9 cellular contexts compared by ENCODE assay signal in genomic region chr11:502288-503178, GRCh38. TPM values are rescaled to one million over a fixed set of nuclear protein-coding genes. Genes with fewer than 3 reads are reported as not detected.
A peak's percentile ranks its signal among the peaks of the same experiment; 100 is the strongest.
DNase-seq lines count a peak whose midpoint lies in the region; ATAC-seq and TF ChIP-seq lines count a peak whose summit lies in the region.
"Had no signal": no experiment of that assay in that cellular context is flagged by ENCODE, and none has a peak within 500 bp of the region (broad histone marks: within the 10 kb centered on the region; RNA-seq: fewer than 3 reads in every experiment).

No MANE protein-coding gene starts in this region.

- TF ChIP-seq POLR2A in gastroesophageal sphincter (IDR thresholded peaks at IDR 0.05) (no peak), vagina (IDR thresholded peaks at IDR 0.05) (no peak)

- peaks cover 0 to 47% of the 10 kb centered on the region in 2 donors for H3K36me3 ChIP-seq in gastroesophageal sphincter
- peaks cover 4 to 49% of the 10 kb centered on the region in 2 donors for H3K36me3 ChIP-seq in vagina

- WGBS in gastroesophageal sphincter (ENCODE audit: low coverage in 1 of 2), 2 donors = no CpG with 5 or more reads among the region's 10 CpGs

- no peak for ATAC-seq in stimulated activated naive CD8-positive, alpha-beta T cell treated with anti-CD3 and anti-CD28 coated beads, Interleukin-15, amount 100 ng/mL, for 72 hours
- ATAC-seq in stimulated activated naive CD8-positive, alpha-beta T cell treated with anti-CD3 and anti-CD28 coated beads, Interleukin-15, Interleukin-2, amounts not matched to agents 100 U/mL and 50 U/mL, for 24 hours = no peak
- ATAC-seq in gastroesophageal sphincter = no peak
- ATAC-seq in esophagus mucosa = no peak

- H3K9me3 ChIP-seq in gastroesophageal sphincter = no peaks in the 10 kb centered on the region
- H3K9me3 ChIP-seq in vagina = no peaks in the 10 kb centered on the region

- intact Hi-C loops in vagina (cut with DNase I) = loop anchor here (5.0 kb wide), 1 partner anchor 50 kb away; the partner anchor contains the start of gene PTDSS2

- no peak for DNase-seq in stimulated activated naive CD8-positive, alpha-beta T cell treated with anti-CD3 and anti-CD28 coated beads, Interleukin-15, amount 100 ng/mL, for 72 hours
- no peak for DNase-seq in stimulated activated naive CD8-positive, alpha-beta T cell treated with anti-CD3 and anti-CD28 coated beads, Interleukin-15, Interleukin-2, amounts not matched to agents 100 U/mL and 50 U/mL, for 24 hours
- DNase-seq in vagina (ENCODE audit: extremely low spot score in 2 of 2) = no peak
- no peak for DNase-seq in NCI-H524 treated with DMSO at 0.1 percent for 48 hours (lab: John Stamatoyannopoulos, UW)
- DNase-seq: activated CD4-positive, alpha-beta T cell treated with anti-CD3 and anti-CD28 coated beads, Interleukin-2, amount 50 U/mL, for 1 hour; naive B cell; NCI-H1048 had no signal

- H3K9me3 Mint-ChIP-seq in stimulated activated naive CD8-positive, alpha-beta T cell treated with anti-CD3 and anti-CD28 coated beads, Interleukin-15, amount 100 ng/mL, for 72 hours = peaks cover 0 to 4% of the 10 kb centered on the region in 2 donors
- H3K9me3 Mint-ChIP-seq: naive B cell had no signal

- H3K4me3 ChIP-seq in gastroesophageal sphincter (no peak overlapping the region), vagina (peak overlapping the region in 1 of 2 donors; percentile 50)

- peaks cover 68% of the 10 kb centered on the region for H3K4me1 Mint-ChIP-seq in stimulated activated naive CD8-positive, alpha-beta T cell treated with anti-CD3 and anti-CD28 coated beads, Interleukin-15, amount 100 ng/mL, for 72 hours

- no peak overlapping the region for H3K4me3 Mint-ChIP-seq in stimulated activated naive CD8-positive, alpha-beta T cell treated with anti-CD3 and anti-CD28 coated beads, Interleukin-15, amount 100 ng/mL, for 72 hours

- TF ChIP-seq CTCF in gastroesophageal sphincter (IDR thresholded peaks at IDR 0.05) (no peak), vagina (IDR thresholded peaks at IDR 0.05) (no peak)

- H3K27ac ChIP-seq in gastroesophageal sphincter (peak overlapping the region in 3 of 4 donors; percentile 77 to 99 (median 79)), vagina (peak overlapping the region; percentile 99)

- H3K4me1 ChIP-seq in gastroesophageal sphincter = peaks cover 0 to 46% (median 22%) of the 10 kb centered on the region in 3 donors
- H3K4me1 ChIP-seq in vagina = peaks cover 45% of the 10 kb centered on the region

- TF ChIP-seq EP300 in gastroesophageal sphincter (IDR thresholded peaks at IDR 0.05) = no peak

- H3K27ac Mint-ChIP-seq in stimulated activated naive CD8-positive, alpha-beta T cell treated with anti-CD3 and anti-CD28 coated beads, Interleukin-15, amount 100 ng/mL, for 72 hours = peak overlapping the region; percentile 25 to 54

- H3K27me3 ChIP-seq in gastroesophageal sphincter = no peaks in the 10 kb centered on the region
- H3K27me3 ChIP-seq in vagina = no peaks in the 10 kb centered on the region

- H3K27me3 Mint-ChIP-seq in stimulated activated naive CD8-positive, alpha-beta T cell treated with anti-CD3 and anti-CD28 coated beads, Interleukin-15, amount 100 ng/mL, for 72 hours = no peaks in the 10 kb centered on the region

RNA-seq across cellular contexts. Expression of gene RNH1, which starts 4.5 kb away (rescaled TPM):
- total RNA-seq in gastroesophageal sphincter = 100 to 1,000 TPM; 243 to 354 (median 264) TPM
- total RNA-seq in vagina = 252 TPM
- 152 TPM for total RNA-seq in esophagus mucosa

RNA-seq across cellular contexts. Expression of gene HRAS, which starts 32.8 kb away (rescaled TPM):
- total RNA-seq in gastroesophageal sphincter (10 to 100 TPM; 41.1 to 68.0 (median 53.8) TPM), vagina (53.5 TPM), esophagus mucosa (118 TPM)

RNA-seq across cellular contexts. Expression of gene LRRC56, which starts 34.8 kb away (rescaled TPM):
- under 1 TPM in 3 of 4 donors, not detected in 1; 0.13 to 0.69 (median 0.20) TPM for total RNA-seq in gastroesophageal sphincter
- 0.49 TPM for total RNA-seq in vagina
- 1.3 TPM for total RNA-seq in esophagus mucosa

RNA-seq across cellular contexts. Expression of gene PTDSS2, which starts 52.5 kb away (rescaled TPM):
- total RNA-seq in gastroesophageal sphincter (10 to 100 TPM; 23.4 to 55.9 (median 43.1) TPM), vagina (36.1 TPM), esophagus mucosa (12.0 TPM)

RNA-seq across cellular contexts. Expression of gene LMNTD2, which starts 58.0 kb away (rescaled TPM):
- total RNA-seq in gastroesophageal sphincter (1 to 10 TPM in 3 of 4 donors, under 1 TPM in 1; 0.81 to 2.1 (median 1.1) TPM), vagina (1.7 TPM), esophagus mucosa (3.0 TPM)
